Comparison of ENCODE assay signal across 8 cellular contexts in genomic region chr11:125062196-125062930, GRCh38. TPM values are rescaled to one million over a fixed set of nuclear protein-coding genes. Genes with fewer than 3 reads are reported as not detected.
DNase-seq lines count a peak whose midpoint lies in the region; ATAC-seq and TF ChIP-seq lines count a peak whose summit lies in the region.

No MANE protein-coding gene starts in this region.

- TF ChIP-seq POLR2A in sigmoid colon (IDR thresholded peaks at IDR 0.05) = no peak

- H3K27me3 ChIP-seq in SJSA1 (replicated peaks) = peaks cover 11% of the 10 kb centered on the region; the same call in 1 of the 2 replicates
- peaks cover 65% of the 10 kb centered on the region for H3K27me3 ChIP-seq in cardiac muscle cell
- no peaks in the 10 kb centered on the region for H3K27me3 ChIP-seq in sigmoid colon

- H3K36me3 ChIP-seq in SJSA1 (no peaks in the 10 kb centered on the region), cardiac muscle cell (no peaks in the 10 kb centered on the region), sigmoid colon (no peaks in the 10 kb centered on the region)

- peaks cover 5% of the 10 kb centered on the region for H3K4me1 ChIP-seq in SJSA1 (replicated peaks)
- no peaks in the 10 kb centered on the region for H3K4me1 ChIP-seq in cardiac muscle cell (ENCODE audit: low read depth)
- peaks cover 0 to 12% (median 8%) of the 10 kb centered on the region in 4 donors for H3K4me1 ChIP-seq in sigmoid colon

- no peaks in the 10 kb centered on the region for H3K9me3 ChIP-seq in SJSA1 (replicated peaks)
- H3K9me3 ChIP-seq in cardiac muscle cell (ENCODE audit: low read depth) = no peaks in the 10 kb centered on the region
- no peaks in the 10 kb centered on the region for H3K9me3 ChIP-seq in sigmoid colon

- H3K27ac ChIP-seq in SJSA1 (no peak overlapping the region), cardiac muscle cell (no peak overlapping the region), sigmoid colon (peak overlapping the region; percentile 51 to 73 (median 68))

- peak overlapping the region; percentile 42 for H3K4me3 ChIP-seq in SJSA1
- peak overlapping the region; percentile 41 for H3K4me3 ChIP-seq in cardiac muscle cell
- H3K4me3 ChIP-seq in sigmoid colon = peak overlapping the region; percentile 51 to 66 (median 64)

- ATAC-seq in GM21529 (IDR thresholded peaks at IDR 0.05; ENCODE audit: unreplicated experiment) (peak; percentile 2), GM19397 (IDR thresholded peaks at IDR 0.05; ENCODE audit: unreplicated experiment) (no peak)

- intact Hi-C loops in sigmoid colon (cut with DNase I) = no loop called here

- TF ChIP-seq CTCF in cardiac muscle cell (IDR thresholded peaks at IDR 0.05; ENCODE audit: low read depth, low read length) (no peak), sigmoid colon (IDR thresholded peaks at IDR 0.05) (no peak), GM20000 (IDR thresholded peaks at IDR 0.05; ENCODE audit: extremely low read depth, missing control alignments) (no peak)

- WGBS in sigmoid colon, 2 donors = 43 to 45% methylated on average over 19 of the region's 19 CpGs

- TF ChIP-seq EP300 in sigmoid colon (IDR thresholded peaks at IDR 0.05) = no peak

- DNase-seq in SJSA1 (ENCODE audit: low read depth in 1 of 2, low spot score in 2 of 2) = peak in 1 of 2 experiments; percentile 32
- peak in 1 of 2 donors; percentile 11 for DNase-seq in cardiac muscle cell (ENCODE audit: low read depth in 1 of 2, low spot score in 1 of 2)
- no peak for DNase-seq in sigmoid colon
- DNase-seq in SK-N-DZ (ENCODE audit: low spot score) = no peak
- DNase-seq in NCI-H1105 treated with DMSO at 0.1 percent for 48 hours (lab: John Stamatoyannopoulos, UW) = no peak
- no peak for DNase-seq in GM20000 (ENCODE audit: low spot score)

RNA-seq across cellular contexts. Expression of gene SLC37A2, which starts 0.7 kb away (rescaled TPM):
- total RNA-seq in SJSA1 (2014; rRNA removed; shearing (Covaris generic)) = 0.18 and 0.31 TPM in 2 replicates
- total RNA-seq in cardiac muscle cell (0.04 and 1.0 TPM in 2 replicates), sigmoid colon (10 to 100 TPM in 1 of 4 donors, 1 to 10 TPM in 3; 3.4 to 10.3 (median 6.6) TPM)
- polyA plus RNA-seq in cardiac muscle cell (0.22 and 0.98 TPM in 2 replicates), sigmoid colon (10 to 100 TPM in 1 of 3 donors, 1 to 10 TPM in 2; 1.2 to 14.1 (median 3.5) TPM)
- 0.15 and 0.29 TPM in 2 replicates for polyA plus RNA-seq in SK-N-DZ (2014; cell fraction: cytosol; rRNA removed)
- 1.1 TPM in 2 replicates for polyA plus RNA-seq in SK-N-DZ (2014; cell fraction: nucleus; rRNA removed)

RNA-seq across cellular contexts. Expression of gene TMEM218, which starts 49.1 kb away (rescaled TPM):
- 10.5 and 16.1 TPM in 2 replicates for total RNA-seq in SJSA1 (2014; rRNA removed; shearing (Covaris generic))
- total RNA-seq in cardiac muscle cell (21.3 and 23.4 TPM in 2 replicates), sigmoid colon (10 to 100 TPM; 14.0 to 34.6 (median 26.0) TPM)
- polyA plus RNA-seq in cardiac muscle cell (26.8 and 33.8 TPM in 2 replicates), sigmoid colon (10 to 100 TPM; 12.0 to 23.3 (median 15.6) TPM)
- 30.2 and 35.7 TPM in 2 replicates for polyA plus RNA-seq in SK-N-DZ (2014; cell fraction: cytosol; rRNA removed)
- polyA plus RNA-seq in SK-N-DZ (2014; cell fraction: nucleus; rRNA removed) = 32.0 and 43.3 TPM in 2 replicates

Comparison
In these comparisons a context has a peak if more than half of its experiments do, and no peak if none do; other contexts are left out.
1. H3K27ac ChIP-seq: peak in sigmoid colon (4 of 4); none in SJSA1 (single experiment) and cardiac muscle cell (single experiment).
2. Peak in every context shown above with its lines, with median percentiles within 50 percentile points of each other: H3K4me3 ChIP-seq.